2 cellular contexts compared by ENCODE assay signal in the genomic region with DNA sequence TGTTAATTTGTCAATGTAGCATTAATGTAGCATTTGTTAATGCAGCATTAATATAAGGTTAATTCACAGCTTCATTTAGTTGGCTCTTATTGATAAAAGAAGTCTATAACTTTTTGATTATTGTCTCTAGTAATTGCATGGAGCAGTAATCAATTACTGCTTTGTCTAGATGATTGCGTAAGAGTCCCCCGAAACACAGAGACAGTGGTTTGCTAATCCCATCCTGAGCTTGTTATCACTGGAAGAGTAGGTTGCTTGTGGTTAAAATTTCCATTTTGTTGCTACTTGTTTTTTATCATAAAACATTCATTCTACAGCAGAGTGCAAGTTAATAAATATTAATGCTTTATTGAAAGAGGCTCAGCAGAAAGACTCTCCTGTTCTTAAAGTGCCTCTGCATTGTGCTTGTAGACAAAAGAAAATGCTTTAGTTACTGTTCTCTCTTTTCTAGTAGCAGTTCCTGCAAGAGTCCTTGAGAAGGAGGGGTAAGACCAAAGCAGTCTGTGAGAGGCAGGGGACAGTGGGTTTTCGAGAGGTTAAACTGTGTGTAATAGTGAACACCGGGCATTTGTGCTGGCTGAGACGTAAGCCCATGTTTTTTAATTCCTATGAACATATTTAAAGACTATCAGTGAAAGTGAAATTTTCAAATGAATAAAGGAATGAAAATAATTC.
TF ChIP-seq lines count a peak whose summit lies in the region.

No MANE protein-coding gene starts in this region.

TF ChIP-seq in HepG2, 621 proteins besides CTCF, POLR2A, EP300 and RAD21:
- TF ChIP-seq CEBPG (CRISPR knock-in tag; IDR thresholded peaks at IDR 0.05) (peak; percentile 40; the same call in 1 of the 2 replicates), FOSL2 (CRISPR knock-in tag; IDR thresholded peaks at IDR 0.05) (no peak), EHMT2 (IDR thresholded peaks at IDR 0.05; ENCODE audit: borderline replicate concordance, low read depth, low read length) (no peak), ZNF230 (CRISPR knock-in tag; IDR thresholded peaks at IDR 0.05) (no peak), ELF3 (CRISPR knock-in tag; IDR thresholded peaks at IDR 0.05) (no peak), CEBPB (IDR thresholded peaks at IDR 0.05; ENCODE audit: borderline replicate concordance, low read depth, low read length) (peak; percentile 87), MAFK (conservative IDR thresholded peaks at IDR 0.05 in 1 of 2, IDR thresholded peaks at IDR 0.05 in 1 of 2; ENCODE audit: low read length in 2 of 2) (0 out of 4 replicates have a peak, but pooled peaks of 1 of the 2 experiments have one; percentile 18)

TF ChIP-seq in H1, 55 proteins besides CTCF, POLR2A, EP300 and RAD21:
- TF ChIP-seq CEBPB (IDR thresholded peaks at IDR 0.05; ENCODE audit: low read depth, low read length), result peak; percentile 99
- TF ChIP-seq CHD2 (IDR thresholded peaks at IDR 0.05; ENCODE audit: low read length), result no peak
- TF ChIP-seq JUN (IDR thresholded peaks at IDR 0.05; ENCODE audit: low read depth, low read length), result no peak
